36 cellular contexts compared by ENCODE assay signal in genomic region chr5:173532689-173533250, GRCh38.
"Had no signal": no experiment of that assay in that cellular context is flagged by ENCODE, and none has a peak within 500 bp of the region (broad histone marks: within the 10 kb centered on the region; RNA-seq: fewer than 3 reads in every experiment).

No MANE protein-coding gene starts in this region.

- H3K4me1 Mint-ChIP-seq: activated B cell treated with CpG ODN at 0.5 μM for 24 hours; activated CD4-positive, alpha-beta T cell treated with anti-CD3 and anti-CD28 coated beads, Interleukin-2, amount 10 ng/mL, durations not matched to agents 24 days and 14 days; activated naive CD8-positive, alpha-beta T cell treated with anti-CD3 and anti-CD28 coated beads for 36 hours; activated T-helper 17 cell treated with anti-CD3 and anti-CD28 coated beads, Interleukin-2, amount 50 U/mL, for 72 hours; brain; central memory CD8-positive, alpha-beta T cell had no signal

- H3K27ac ChIP-seq: adrenal gland, ascending aorta, cardiac muscle cell, VCaP had no signal

- H3K9me3 Mint-ChIP-seq: activated B cell treated with CpG ODN at 0.5 μM for 24 hours; activated CD4-positive, alpha-beta memory T cell treated with anti-CD3 and anti-CD28 coated beads for 36 hours; activated CD4-positive, alpha-beta T cell treated with anti-CD3 and anti-CD28 coated beads, Interleukin-2, amount 10 ng/mL, durations not matched to agents 24 days and 14 days; activated CD8-positive, alpha-beta T cell treated with anti-CD3 and anti-CD28 coated beads for 36 hours; activated naive CD4-positive, alpha-beta T cell treated with anti-CD3 and anti-CD28 coated beads for 36 hours; activated naive CD4-positive, alpha-beta T cell treated with anti-CD3 and anti-CD28 coated beads, Interleukin-2, amount 50 U/mL, for 72 hours; activated naive CD8-positive, alpha-beta T cell treated with anti-CD3 and anti-CD28 coated beads for 36 hours; activated T-cell treated with anti-CD3 and anti-CD28 coated beads, Interleukin-2, amount 50 U/mL, for 4 hours; activated T-cell treated with anti-CD3 and anti-CD28 coated beads, Interleukin-2, amount 50 U/mL, for 72 hours; activated T-helper 1 cell treated with anti-CD3 and anti-CD28 coated beads, Interleukin-12 subunit alpha, Interleukin-12 subunit beta, Interleukin-2, Interleukin-4 antibody, amounts not matched to agents 30 ng/mL and 10 ng/mL and 1 ng/mL, durations not matched to agents 14 hours and 24 hours and 36 hours; activated T-helper 17 cell treated with anti-CD3 and anti-CD28 coated beads, Interleukin-2, amount 50 U/mL, for 72 hours; central memory CD8-positive, alpha-beta T cell; T-helper 1 cell treated with Interleukin-12 subunit alpha and Interleukin-12 subunit beta and Interleukin-4 antibody, amounts not matched to agents 30 μg/mL and 1 μg/mL, for 36 hours; T-helper 2 cell treated with Interferon-gamma antibody and Interleukin-4, amounts not matched to agents 5 μg/mL and 100 μg/mL, for 36 hours had no signal

- H3K9me3 ChIP-seq: adrenal gland, ascending aorta had no signal

- DNase-seq: activated B cell treated with CpG ODN at 0.5 μM for 24 hours; activated CD4-positive, alpha-beta memory T cell treated with anti-CD3 and anti-CD28 coated beads for 36 hours; activated CD4-positive, alpha-beta T cell treated with anti-CD3 and anti-CD28 coated beads for 4 hours; activated CD4-positive, alpha-beta T cell treated with anti-CD3 and anti-CD28 coated beads, Interleukin-2, amount 10 ng/mL, durations not matched to agents 24 days and 14 days; activated CD4-positive, alpha-beta T cell treated with anti-CD3 and anti-CD28 coated beads, Interleukin-2, amount 50 U/mL, for 1 hour; activated CD4-positive, alpha-beta T cell treated with anti-CD3 and anti-CD28 coated beads, Interleukin-2, amount 50 U/mL, for 4 hours; activated CD4-positive, CD25-positive, alpha-beta regulatory T cell treated with anti-CD3 and anti-CD28 coated beads, Interleukin-2, amount 50 U/mL, for 72 hours; activated CD8-positive, alpha-beta memory T cell treated with anti-CD3 and anti-CD28 coated beads, Interleukin-2, amount 50 U/mL, for 4 hours; activated CD8-positive, alpha-beta T cell treated with anti-CD3 and anti-CD28 coated beads for 36 hours; activated effector memory CD4-positive, alpha-beta T cell treated with anti-CD3 and anti-CD28 coated beads, Interleukin-2, amount 50 U/mL, for 16 hours; activated gamma-delta T cell treated with Interleukin-2 at 50 U/mL for 16 hours; activated naive CD4-positive, alpha-beta T cell; activated naive CD4-positive, alpha-beta T cell treated with anti-CD3 and anti-CD28 coated beads for 36 hours; activated naive CD4-positive, alpha-beta T cell treated with anti-CD3 and anti-CD28 coated beads, Interleukin-2, amount 50 U/mL, for 16 hours; activated naive CD8-positive, alpha-beta T cell treated with anti-CD3 and anti-CD28 coated beads for 36 hours; activated T-cell treated with anti-CD3 and anti-CD28 coated beads for 4 hours; activated T-cell treated with anti-CD3 and anti-CD28 coated beads, Interleukin-2, amount 50 U/mL, for 1 hour; activated T-cell treated with anti-CD3 and anti-CD28 coated beads, Interleukin-2, amount 50 U/mL, for 4 hours; activated T-cell treated with anti-CD3 and anti-CD28 coated beads, Interleukin-2, amount 50 U/mL, for 72 hours; adrenal gland; amniotic stem cell; anterior cingulate cortex; caudate nucleus; T-helper 1 cell; T-helper 2 cell; T-helper 9 cell had no signal

- H3K4me1 ChIP-seq: adrenal gland, ascending aorta had no signal

- H3K27me3 ChIP-seq: adrenal gland, ascending aorta, cardiac muscle cell had no signal

- H3K4me3 Mint-ChIP-seq: activated B cell treated with CpG ODN at 0.5 μM for 24 hours; activated CD4-positive, alpha-beta memory T cell treated with anti-CD3 and anti-CD28 coated beads for 36 hours; activated CD4-positive, alpha-beta T cell treated with anti-CD3 and anti-CD28 coated beads, Interleukin-2, amount 10 ng/mL, durations not matched to agents 24 days and 14 days; activated CD8-positive, alpha-beta T cell treated with anti-CD3 and anti-CD28 coated beads for 36 hours; activated naive CD4-positive, alpha-beta T cell treated with anti-CD3 and anti-CD28 coated beads for 36 hours; activated naive CD8-positive, alpha-beta T cell treated with anti-CD3 and anti-CD28 coated beads for 36 hours; activated T-cell treated with anti-CD3 and anti-CD28 coated beads, Interleukin-2, amount 50 U/mL, for 4 hours; activated T-cell treated with anti-CD3 and anti-CD28 coated beads, Interleukin-2, amount 50 U/mL, for 72 hours; activated T-helper 1 cell treated with anti-CD3 and anti-CD28 coated beads, Interleukin-12 subunit alpha, Interleukin-12 subunit beta, Interleukin-2, Interleukin-4 antibody, amounts not matched to agents 30 ng/mL and 10 ng/mL and 1 ng/mL, durations not matched to agents 14 hours and 24 hours and 36 hours; activated T-helper 17 cell treated with anti-CD3 and anti-CD28 coated beads, Interleukin-2, amount 50 U/mL, for 72 hours; brain; central memory CD8-positive, alpha-beta T cell; T-helper 1 cell treated with Interleukin-12 subunit alpha and Interleukin-12 subunit beta and Interleukin-4 antibody, amounts not matched to agents 30 μg/mL and 1 μg/mL, for 36 hours; T-helper 2 cell treated with Interferon-gamma antibody and Interleukin-4, amounts not matched to agents 5 μg/mL and 100 μg/mL, for 36 hours had no signal

- H3K36me3 ChIP-seq: adrenal gland, ascending aorta, cardiac muscle cell had no signal

- ATAC-seq: activated CD8-positive, alpha-beta T cell treated with anti-CD3 and anti-CD28 coated beads for 36 hours; activated naive CD4-positive, alpha-beta T cell treated with anti-CD3 and anti-CD28 coated beads, Interleukin-2, amount 50 U/mL, for 72 hours; activated T-cell treated with anti-CD3 and anti-CD28 coated beads, Interleukin-2, amount 50 U/mL, for 4 hours; activated T-cell treated with anti-CD3 and anti-CD28 coated beads, Interleukin-2, amount 50 U/mL, for 72 hours; activated T-helper 17 cell treated with anti-CD3 and anti-CD28 coated beads, Interleukin-2, amount 50 U/mL, for 72 hours had no signal

- H3K4me3 ChIP-seq: adrenal gland, ascending aorta, cardiac muscle cell had no signal

- H3K36me3 Mint-ChIP-seq: activated CD4-positive, alpha-beta memory T cell treated with anti-CD3 and anti-CD28 coated beads for 36 hours; activated naive CD4-positive, alpha-beta T cell treated with anti-CD3 and anti-CD28 coated beads, Interleukin-2, amount 50 U/mL, for 72 hours; activated naive CD8-positive, alpha-beta T cell treated with anti-CD3 and anti-CD28 coated beads for 36 hours; brain had no signal

- H3K27ac Mint-ChIP-seq: activated B cell treated with CpG ODN at 0.5 μM for 24 hours; activated CD4-positive, alpha-beta memory T cell treated with anti-CD3 and anti-CD28 coated beads for 36 hours; activated CD4-positive, alpha-beta T cell treated with anti-CD3 and anti-CD28 coated beads, Interleukin-2, amount 10 ng/mL, durations not matched to agents 24 days and 14 days; activated CD8-positive, alpha-beta T cell treated with anti-CD3 and anti-CD28 coated beads for 36 hours; activated naive CD4-positive, alpha-beta T cell treated with anti-CD3 and anti-CD28 coated beads for 36 hours; activated naive CD8-positive, alpha-beta T cell treated with anti-CD3 and anti-CD28 coated beads for 36 hours; activated T-cell treated with anti-CD3 and anti-CD28 coated beads, Interleukin-2, amount 50 U/mL, for 72 hours; activated T-helper 1 cell treated with anti-CD3 and anti-CD28 coated beads, Interleukin-12 subunit alpha, Interleukin-12 subunit beta, Interleukin-2, Interleukin-4 antibody, amounts not matched to agents 30 ng/mL and 10 ng/mL and 1 ng/mL, durations not matched to agents 14 hours and 24 hours and 36 hours; activated T-helper 17 cell treated with anti-CD3 and anti-CD28 coated beads, Interleukin-2, amount 50 U/mL, for 72 hours; brain; T-helper 1 cell treated with Interleukin-12 subunit alpha and Interleukin-12 subunit beta and Interleukin-4 antibody, amounts not matched to agents 30 μg/mL and 1 μg/mL, for 36 hours; T-helper 2 cell treated with Interferon-gamma antibody and Interleukin-4, amounts not matched to agents 5 μg/mL and 100 μg/mL, for 36 hours had no signal
